ENCODE assay signal across 2 cellular contexts in genomic region chr13:41075485-41075884, GRCh38.
TF ChIP-seq lines count a peak whose summit lies in the region.

No MANE protein-coding gene starts in this region.

TF ChIP-seq in HepG2, 621 proteins besides CTCF, POLR2A, EP300 and RAD21:
- TF ChIP-seq ZNF34 (CRISPR knock-in tag; IDR thresholded peaks at IDR 0.05; ENCODE audit: borderline replicate concordance), result no peak
- TF ChIP-seq CHD4 (IDR thresholded peaks at IDR 0.05; ENCODE audit: borderline replicate concordance, low read length), result no peak
- TF ChIP-seq ZNF660 (CRISPR knock-in tag; IDR thresholded peaks at IDR 0.05; ENCODE audit: borderline replicate concordance, low read depth), result no peak
- no peak for TF ChIP-seq IRF1 (CRISPR knock-in tag; IDR thresholded peaks at IDR 0.05; ENCODE audit: low read depth)
- no peak for TF ChIP-seq ZFP90 (CRISPR knock-in tag; IDR thresholded peaks at IDR 0.05; ENCODE audit: borderline replicate concordance)
- no peak for TF ChIP-seq PAWR (CRISPR knock-in tag; IDR thresholded peaks at IDR 0.05; ENCODE audit: borderline replicate concordance)
- no peak for TF ChIP-seq HNRNPUL1 (IDR thresholded peaks at IDR 0.05; ENCODE audit: low read depth, low read length)
- no peak for TF ChIP-seq CBFB (CRISPR knock-in tag; IDR thresholded peaks at IDR 0.05)
- TF ChIP-seq ZBTB7B (CRISPR knock-in tag; IDR thresholded peaks at IDR 0.05), result no peak
- TF ChIP-seq SMAD1 (CRISPR knock-in tag; IDR thresholded peaks at IDR 0.05; ENCODE audit: borderline replicate concordance, low read depth), result no peak
- TF ChIP-seq ZMYM2 (CRISPR knock-in tag; IDR thresholded peaks at IDR 0.05), result no peak

TF ChIP-seq in GM12878, 131 proteins besides CTCF, POLR2A, EP300 and RAD21:
- TF ChIP-seq REST (IDR thresholded peaks at IDR 0.05; ENCODE audit: low read depth, low read length) (no peak), CREB1 (IDR thresholded peaks at IDR 0.05; ENCODE audit: low read depth) (no peak), POLR2AphosphoS2 (IDR thresholded peaks at IDR 0.05; ENCODE audit: low read depth, low read length) (no peak), POU2F2 (IDR thresholded peaks at IDR 0.05; ENCODE audit: borderline replicate concordance, low read depth, low read length) (no peak), MEF2B (IDR thresholded peaks at IDR 0.05; ENCODE audit: partially characterized antibody, poor library complexity, severe bottlenecking) (no peak)
